In the genomic region with DNA sequence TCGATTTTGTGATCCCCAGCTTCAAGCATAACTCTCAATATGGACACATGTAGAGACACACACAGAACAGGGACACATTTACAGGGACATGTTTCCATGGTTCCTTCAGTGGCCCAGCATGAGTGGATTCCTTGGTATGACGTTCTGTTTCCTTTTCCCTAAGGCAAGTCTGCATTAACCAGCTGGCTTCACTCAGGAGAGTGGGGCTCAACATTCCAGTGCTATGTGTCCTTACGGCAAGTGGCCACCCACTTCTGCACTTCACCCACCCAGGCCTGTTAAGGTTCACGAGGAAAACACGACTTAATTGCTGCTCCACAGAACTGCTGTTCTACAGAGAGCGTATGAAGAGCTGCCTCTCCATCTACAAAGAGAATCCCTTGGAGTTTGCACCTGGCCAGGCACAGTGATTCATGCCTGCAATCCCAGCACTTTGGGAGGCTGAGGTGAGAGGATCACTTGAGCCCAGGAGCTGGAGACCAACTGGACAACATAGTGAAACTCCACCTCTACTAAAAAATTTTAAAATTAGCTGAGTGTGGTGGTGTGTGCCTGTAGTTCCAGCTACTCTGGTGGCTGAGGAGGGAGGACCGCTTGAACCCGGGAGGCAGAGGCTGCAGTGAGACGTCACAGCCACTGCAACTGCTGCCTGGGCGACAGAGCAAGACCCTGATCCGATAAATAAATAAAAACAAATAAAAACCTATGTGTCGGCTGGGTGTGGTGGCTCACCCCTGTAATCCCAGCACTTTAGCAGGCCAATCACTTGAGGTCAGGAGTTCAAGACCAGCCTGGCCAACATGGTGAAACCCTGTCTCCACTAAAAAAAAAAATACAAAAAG, we compare ENCODE assay signal across 9 cellular contexts. TPM values are rescaled to one million over a fixed set of nuclear protein-coding genes. Genes with fewer than 3 reads are reported as not detected.
DNase-seq lines count a peak whose midpoint lies in the region; ATAC-seq lines count a peak whose summit lies in the region.
"Had no signal": no experiment of that assay in that cellular context is flagged by ENCODE, and none has a peak within 500 bp of the region (broad histone marks: within the 10 kb centered on the region; RNA-seq: fewer than 3 reads in every experiment).

No MANE protein-coding gene starts in this region.

- ATAC-seq in central memory CD8-positive, alpha-beta T cell (replicated peaks; ENCODE audit: extremely low read depth, poor library complexity, severe bottlenecking), result no peak
- no peak for ATAC-seq in naive thymus-derived CD8-positive, alpha-beta T cell
- ATAC-seq in HG03280 (IDR thresholded peaks at IDR 0.05; ENCODE audit: unreplicated experiment) (no peak), GM19023 (IDR thresholded peaks at IDR 0.05; ENCODE audit: unreplicated experiment) (no peak)

- H3K27ac Mint-ChIP-seq in central memory CD8-positive, alpha-beta T cell (ENCODE audit: low read depth), result peak overlapping the region; percentile 83
- H3K27ac Mint-ChIP-seq in naive thymus-derived CD8-positive, alpha-beta T cell, result peak overlapping the region; percentile 69 to 93 (median 86)

- H3K9ac ChIP-seq in BLaER1 treated with 17β-estradiol and CSF1 and Interleukin-3, amounts not matched to agents 10 nM and 100 nM, result no peak overlapping the region; a peak in 1 of 22 replicates

- no peaks in the 10 kb centered on the region for H3K27me3 ChIP-seq in BLaER1 treated with 17β-estradiol and CSF1 and Interleukin-3, amounts not matched to agents 10 nM and 100 nM
- H3K27me3 ChIP-seq: esophagus muscularis mucosa had no signal

- peaks cover 9 to 36% (median 29%) of the 10 kb centered on the region in 11 experiments; a peak in 20 of 22 replicates for H3K36me3 ChIP-seq in BLaER1 treated with 17β-estradiol and CSF1 and Interleukin-3, amounts not matched to agents 10 nM and 100 nM
- H3K36me3 ChIP-seq: esophagus muscularis mucosa had no signal

- H3K27me3 Mint-ChIP-seq in central memory CD8-positive, alpha-beta T cell, result no peaks in the 10 kb centered on the region
- no peaks in the 10 kb centered on the region for H3K27me3 Mint-ChIP-seq in naive thymus-derived CD8-positive, alpha-beta T cell

- H3K4me1 ChIP-seq in BLaER1 treated with 17β-estradiol and CSF1 and Interleukin-3, amounts not matched to agents 10 nM and 100 nM, result peaks cover 99 to 100% (median 100%) of the 10 kb centered on the region in 10 experiments

- no peaks in the 10 kb centered on the region for H3K9me3 Mint-ChIP-seq in central memory CD8-positive, alpha-beta T cell
- H3K9me3 Mint-ChIP-seq in naive thymus-derived CD8-positive, alpha-beta T cell, result peaks cover 0 to 2% (median 0%) of the 10 kb centered on the region in 9 donors

- peak overlapping the region; percentile 58 to 89 (median 83) for H3K4me2 ChIP-seq in BLaER1 treated with 17β-estradiol and CSF1 and Interleukin-3, amounts not matched to agents 10 nM and 100 nM

- no peak overlapping the region for H3K4me3 ChIP-seq in BLaER1 treated with 17β-estradiol and CSF1 and Interleukin-3, amounts not matched to agents 10 nM and 100 nM
- H3K4me3 ChIP-seq: esophagus muscularis mucosa had no signal

- H3K9me3 ChIP-seq in BLaER1 treated with 17β-estradiol and CSF1 and Interleukin-3, amounts not matched to agents 10 nM and 100 nM (replicated peaks in 1 of 11), result peaks cover 0 to under 1% (median 0%) of the 10 kb centered on the region in 11 experiments; a peak in 2 of 22 replicates
- H3K9me3 ChIP-seq: esophagus muscularis mucosa had no signal

- POLR2A ChIA-PET in naive thymus-derived CD8-positive, alpha-beta T cell (lab: Charles Lee), result interaction anchor here (0.5 kb wide), 1 partner anchor 1867 kb away, joined by 3 read pairs; no protein-coding TSS in a partner anchor

- H3K4me1 Mint-ChIP-seq in central memory CD8-positive, alpha-beta T cell, result peaks cover 88% of the 10 kb centered on the region
- H3K4me1 Mint-ChIP-seq in naive thymus-derived CD8-positive, alpha-beta T cell, result peaks cover 56 to 99% (median 90%) of the 10 kb centered on the region in 4 donors

- peaks cover 100% of the 10 kb centered on the region in 11 experiments for H4K20me1 ChIP-seq in BLaER1 treated with 17β-estradiol and CSF1 and Interleukin-3, amounts not matched to agents 10 nM and 100 nM

- peak overlapping the region in 8 of 11 experiments; percentile 3 to 55 (median 20); a peak in 12 of 22 replicates for H3K27ac ChIP-seq in BLaER1 treated with 17β-estradiol and CSF1 and Interleukin-3, amounts not matched to agents 10 nM and 100 nM

- peak overlapping the region; percentile 48 for H3K4me3 Mint-ChIP-seq in central memory CD8-positive, alpha-beta T cell
- H3K4me3 Mint-ChIP-seq in naive thymus-derived CD8-positive, alpha-beta T cell, result peak overlapping the region in 8 of 10 donors; percentile 40 to 81 (median 64)

- H3K36me3 Mint-ChIP-seq in central memory CD8-positive, alpha-beta T cell (ENCODE audit: insufficient read depth), result peaks cover 21% of the 10 kb centered on the region
- H3K36me3 Mint-ChIP-seq in naive thymus-derived CD8-positive, alpha-beta T cell, result peaks cover 0 to 20% (median 1%) of the 10 kb centered on the region in 3 donors

- DNase-seq in M059J (ENCODE audit: low read depth) (peak; percentile 83), HK-2 (ENCODE audit: unreplicated experiment) (no peak), HUDEP-2 (lab: John Stamatoyannopoulos, UW; ENCODE audit: unreplicated experiment in 76 of 76) (no peak)
- DNase-seq in central memory CD8-positive, alpha-beta T cell (ENCODE audit: low spot score in 2 of 2), result no peak
- no peak for DNase-seq in naive thymus-derived CD8-positive, alpha-beta T cell

RNA-seq across cellular contexts. Expression of a gene that starts 32.5 kb away (rescaled TPM):
- 17.8 and 19.9 TPM in 2 replicates for total RNA-seq in M059J (2014; rRNA removed; shearing (Covaris generic))
- 100 to 1,000 TPM; 172 to 180 TPM for total RNA-seq in naive thymus-derived CD8-positive, alpha-beta T cell
- polyA plus RNA-seq in naive thymus-derived CD8-positive, alpha-beta T cell, result 10 to 100 TPM; 10.6 to 37.2 (median 11.5) TPM
